In genomic region chr15:78130466-78131294, GRCh38 we compare ENCODE assay signal across 9 cellular contexts. TPM values are rescaled to one million over a fixed set of nuclear protein-coding genes. Genes with fewer than 3 reads are reported as not detected.
A peak's percentile ranks its signal among the peaks of the same experiment; 100 is the strongest.
DNase-seq lines count a peak whose midpoint lies in the region; ATAC-seq, FAIRE-seq and TF ChIP-seq lines count a peak whose summit lies in the region.
"Had no signal": no experiment of that assay in that cellular context is flagged by ENCODE, and none has a peak within 500 bp of the region (broad histone marks: within the 10 kb centered on the region; RNA-seq: fewer than 3 reads in every experiment).

No MANE protein-coding gene starts in this region.

- H3K79me2 ChIP-seq in OCI-LY1 (ENCODE audit: insufficient read depth, low read length) (no peaks in the 10 kb centered on the region), H1 (ENCODE audit: control insufficient read depth in 1 of 2, insufficient read depth in 2 of 2, low read length in 2 of 2) (no peaks in the 10 kb centered on the region)

- H3K56ac ChIP-seq in H1 (replicated peaks; ENCODE audit: insufficient read length, low read depth, low read length), result no peak overlapping the region

- H2BK120ac ChIP-seq in H1 (replicated peaks; ENCODE audit: low read depth, low read length), result no peak overlapping the region

- H3K14ac ChIP-seq in H1 (ENCODE audit: insufficient read length), result no peak overlapping the region

- intact Hi-C loops in Caco-2 (cut with micrococcal nuclease; ENCODE audit: unreplicated experiment), result loop anchor here (1.0 to 5.0 kb wide), 2 partner anchors 65 to 112 kb away; no protein-coding TSS in a partner anchor
- intact Hi-C loops in pancreas (cut with DNase I), result no loop called here

- no peaks in the 10 kb centered on the region for H3K27me3 Mint-ChIP-seq in Caco-2 (ENCODE audit: insufficient read depth, unreplicated experiment)

- H2AFZ ChIP-seq in OCI-LY1 (ENCODE audit: low read length), result no peak overlapping the region
- peak overlapping the region; percentile 25; the same call in 1 of the 2 replicates for H2AFZ ChIP-seq in H1 (ENCODE audit: low read length)

- H3K4me3 ChIP-seq in Caco-2 (ENCODE audit: low read depth, low read length) (no peak overlapping the region), OCI-LY1 (ENCODE audit: low read depth, low read length, poor library complexity, severe bottlenecking) (peak overlapping the region; percentile 75), H1 (ENCODE audit: extremely low read depth in 1 of 4, insufficient read depth in 2 of 4, low read depth in 3 of 4, low read length in 4 of 4) (peak overlapping the region; percentile 44 to 78 (median 56)), pancreas (peak overlapping the region; percentile 56 to 84 (median 76))

- peak overlapping the region; percentile 31 for H4K5ac ChIP-seq in H1 (ENCODE audit: insufficient read length, low read depth, low read length)

- H4K20me1 ChIP-seq in OCI-LY1 (ENCODE audit: insufficient read depth, low read length) (no peaks in the 10 kb centered on the region), H1 (replicated peaks in 1 of 2; ENCODE audit: control insufficient read depth in 1 of 2, insufficient read depth in 2 of 2, low read length in 2 of 2) (no peaks in the 10 kb centered on the region)

- H3K27ac ChIP-seq in OCI-LY1 (ENCODE audit: low read depth, low read length, poor library complexity, severe bottlenecking) (no peak overlapping the region), H1 (ENCODE audit: low read depth, low read length) (no peak overlapping the region), pancreas (peak overlapping the region in 2 of 4 donors; percentile 17 to 67)

- no peaks in the 10 kb centered on the region for H3K27me3 ChIP-seq in Caco-2 (replicated peaks; ENCODE audit: control insufficient read depth, insufficient read depth, low read length)
- H3K27me3 ChIP-seq in OCI-LY1 (ENCODE audit: insufficient read depth, low read length), result no peaks in the 10 kb centered on the region
- H3K27me3 ChIP-seq in H1 (replicated peaks in 1 of 4; ENCODE audit: control insufficient read depth in 3 of 4, extremely low read depth in 1 of 4, insufficient read depth in 3 of 4, low read length in 3 of 4), result no peaks in the 10 kb centered on the region; a peak in 1 of 7 replicates
- H3K27me3 ChIP-seq in pancreas, result no peaks in the 10 kb centered on the region

- peak overlapping the region; percentile 39 for H3K27ac Mint-ChIP-seq in Caco-2 (ENCODE audit: unreplicated experiment)

- no peak for TF ChIP-seq EP300 in H1 (IDR thresholded peaks at IDR 0.05; ENCODE audit: borderline replicate concordance in 1 of 2, low read depth in 2 of 2, low read length in 2 of 2)

- peaks cover 6% of the 10 kb centered on the region for H3K36me3 Mint-ChIP-seq in Caco-2 (ENCODE audit: insufficient read depth, unreplicated experiment)

- H3K23me2 ChIP-seq in H1 (ENCODE audit: low read depth, low read length), result peaks cover 12% of the 10 kb centered on the region

- no peak overlapping the region for H2AK5ac ChIP-seq in H1 (ENCODE audit: low read depth, low read length)

- peak overlapping the region; percentile 20 for H4K91ac ChIP-seq in H1 (replicated peaks; ENCODE audit: insufficient read length, low read length)

- H2BK15ac ChIP-seq in H1 (ENCODE audit: low read length), result no peak overlapping the region

- POLR2A ChIA-PET in Caco-2 (lab: Charles Lee), result no interaction called here
- POLR2A ChIA-PET in H1 (lab: Charles Lee; ENCODE audit: partially characterized antibody), result interaction anchor here (0.8 to 1.7 kb wide), 3 partner anchors 8 to 10 kb away, joined by 3 to 9 read pairs (median 7); no protein-coding TSS in a partner anchor

- peak overlapping the region; percentile 85 for H3K4me2 ChIP-seq in OCI-LY1 (ENCODE audit: low read length)
- H3K4me2 ChIP-seq in H1 (ENCODE audit: insufficient read depth in 1 of 2, low read depth in 2 of 2, low read length in 2 of 2), result peak overlapping the region; percentile 66 to 75

- H4K8ac ChIP-seq in H1 (ENCODE audit: extremely low read depth, insufficient read depth, low read length), result peak overlapping the region; percentile 84

- H3K36me3 ChIP-seq in Caco-2 (ENCODE audit: control insufficient read depth, insufficient read depth, low read length) (no peaks in the 10 kb centered on the region), OCI-LY1 (ENCODE audit: insufficient read depth, low read length) (no peaks in the 10 kb centered on the region), H1 (ENCODE audit: control insufficient read depth in 2 of 4, insufficient read depth in 4 of 4, low read length in 3 of 4) (no peaks in the 10 kb centered on the region), pancreas (no peaks in the 10 kb centered on the region)

- CTCF ChIA-PET in Caco-2 (lab: Charles Lee), result interaction anchor here (0.6 to 2.5 kb wide), 4 partner anchors 65 to 292 kb away, joined by 3 to 16 read pairs (median 4); no protein-coding TSS in a partner anchor
- CTCF ChIA-PET in H1 (lab: Charles Lee; ENCODE audit: partially characterized antibody), result interaction anchor here (0.7 to 6.8 kb wide), 29 partner anchors 8 to 171 kb away, joined by 3 to 64 read pairs (median 4); no protein-coding TSS in a partner anchor

- no peaks in the 10 kb centered on the region for H3F3A ChIP-seq in OCI-LY1 (ENCODE audit: insufficient read depth, low read length)

- peak; percentile 38 for ATAC-seq in GM21515 (IDR thresholded peaks at IDR 0.05; ENCODE audit: unreplicated experiment)
- peak in 2 of 4 donors; percentile 4 to 7 for ATAC-seq in pancreas

- FAIRE-seq in H1 (lab: Jason Lieb, UNC) (no peak), pancreas (lab: Jason Lieb, UNC) (no peak)

- no peak overlapping the region; the same call in 1 of the 2 replicates for H2BK12ac ChIP-seq in H1 (ENCODE audit: low read depth, low read length)

- no peaks in the 10 kb centered on the region for H3K9me2 ChIP-seq in OCI-LY1 (ENCODE audit: low read depth, low read length)

- no peak overlapping the region for H2BK5ac ChIP-seq in H1 (ENCODE audit: low read depth, low read length)

- peak overlapping the region; percentile 70 for H3K4me3 Mint-ChIP-seq in Caco-2 (ENCODE audit: unreplicated experiment)

- H3K79me1 ChIP-seq in H1 (ENCODE audit: low read depth, low read length), result peaks cover 8% of the 10 kb centered on the region

- no peak for TF ChIP-seq POLR2A in H1 (IDR thresholded peaks at IDR 0.05; ENCODE audit: control extremely low read depth in 1 of 2, low read depth in 2 of 2, low read length in 2 of 2)

- H3K9ac ChIP-seq in OCI-LY1 (ENCODE audit: low read length) (no peak overlapping the region), H1 (replicated peaks in 1 of 4; ENCODE audit: extremely low read depth in 1 of 4, low read depth in 3 of 4, low read length in 3 of 4) (peak overlapping the region; percentile 13 to 66 (median 43); a peak in 2 of 7 replicates)

- WGBS in H1 (ENCODE audit: extremely low coverage in 1 of 2, insufficient coverage in 1 of 2, insufficient read length in 1 of 2, insufficient replicate concordance in 2 of 2, low coverage in 1 of 2, low lambda C conversion rate in 2 of 2, missing lambda C conversion rate in 1 of 2), 2 experiments, result 49% methylated on average over 24 of the region's 51 CpGs; no CpG with 5 or more reads in 1 of the 2 experiments
- WGBS in pancreas, 2 donors, result 30 to 42% methylated on average over 34 to 51 of the region's 51 CpGs

- TF ChIP-seq RAD21 in H1 (IDR thresholded peaks at IDR 0.05 in 1 of 2, conservative IDR thresholded peaks at IDR 0.05 in 1 of 2; ENCODE audit: low read depth in 2 of 2, low read length in 2 of 2), result no peak

- peaks cover 9% of the 10 kb centered on the region for H3K4me1 Mint-ChIP-seq in Caco-2 (ENCODE audit: low read depth, unreplicated experiment)

- peak overlapping the region; percentile 32 for H3K4ac ChIP-seq in H1 (replicated peaks; ENCODE audit: insufficient read length, low read depth, low read length)

- BruUV-seq in Caco-2 (replicated peaks; lab: Mats Ljungman, UMichigan), result no TSS peak

- H3K18ac ChIP-seq in H1 (ENCODE audit: extremely low read depth, low read length), result no peak overlapping the region; the same call in 1 of the 2 replicates

- H3K4me1 ChIP-seq in Caco-2 (peaks cover 18% of the 10 kb centered on the region), OCI-LY1 (ENCODE audit: insufficient read depth, low read length, severe bottlenecking) (peaks cover 12% of the 10 kb centered on the region), H1 (replicated peaks in 1 of 4; ENCODE audit: control insufficient read depth in 3 of 4, insufficient read depth in 4 of 4, low read length in 3 of 4) (peaks cover 0 to 21% (median 14%) of the 10 kb centered on the region in 4 experiments; a peak in 6 of 7 replicates), pancreas (peaks cover 0 to 8% (median 0%) of the 10 kb centered on the region in 3 donors)

- DNase-seq in Caco-2 (no peak), H1 (ENCODE audit: low read depth in 1 of 2, low spot score in 2 of 2) (peak in 1 of 2 experiments; percentile 56), pancreas (peak in 1 of 6 donors; percentile 21), HPDE6-E6E7 (ENCODE audit: extremely low spot score) (no peak), NCI-H82 treated with DMSO at 0.1 percent for 48 hours (lab: John Stamatoyannopoulos, UW; ENCODE audit: unreplicated experiment) (no peak)
- DNase-seq in effector CD4-positive, alpha-beta T cell, result no peak

- no peaks in the 10 kb centered on the region for H3K9me3 Mint-ChIP-seq in Caco-2 (ENCODE audit: unreplicated experiment)

- H3K23ac ChIP-seq in H1 (ENCODE audit: insufficient read length), result no peak overlapping the region

- H3K9me3 ChIP-seq in Caco-2, result no peaks in the 10 kb centered on the region
- H3K9me3 ChIP-seq in OCI-LY1 (ENCODE audit: low read length), result no peaks in the 10 kb centered on the region
- H3K9me3 ChIP-seq in H1 (ENCODE audit: insufficient read depth in 2 of 2, low read depth in 1 of 2, low read length in 1 of 2), result no peaks in the 10 kb centered on the region
- no peaks in the 10 kb centered on the region for H3K9me3 ChIP-seq in pancreas

- TF ChIP-seq CTCF in Caco-2 (IDR thresholded peaks at IDR 0.05; ENCODE audit: insufficient read depth in 1 of 2, low read depth in 1 of 2, low read length in 1 of 2, severe bottlenecking in 1 of 2, unreplicated experiment in 1 of 2), result no peak
- TF ChIP-seq CTCF in OCI-LY1 (IDR thresholded peaks at IDR 0.05; ENCODE audit: low read length), result no peak
- no peak for TF ChIP-seq CTCF in H1 (IDR thresholded peaks at IDR 0.05; ENCODE audit: control extremely low read depth in 1 of 3, insufficient read depth in 1 of 3, low read depth in 1 of 3, low read length in 3 of 3)
- no peak for TF ChIP-seq CTCF in pancreas (IDR thresholded peaks at IDR 0.05)

- no peak overlapping the region for H2BK20ac ChIP-seq in H1 (ENCODE audit: low read length)

RNA-seq across cellular contexts. Expression of gene CIB2, which starts 0.6 kb away (rescaled TPM):
- total RNA-seq in Caco-2 (2022) (0.67 and 0.75 TPM in 2 replicates), pancreas (1 to 10 TPM; 2.6 to 5.1 (median 4.4) TPM)
- 45.8 and 46.8 TPM in 2 replicates for total RNA-seq in H1 (2021; fragmentation: NEBNext Ultra II Directional; extraction: Animal tissue kit (Norgen Biotek cat#: 25700))
- polyA plus RNA-seq in H1 (2011; rRNA removed) (41.5 and 52.0 TPM in 2 replicates), pancreas (1 to 10 TPM; 1.5 to 3.3 TPM)
- polyA plus RNA-seq in H1 (2011; cell fraction: cytosol; rRNA removed), result 37.0 TPM
- polyA plus RNA-seq in H1 (2011; cell fraction: nucleus; rRNA removed), result 26.3 TPM
- polyA plus RNA-seq in H1 (2012, experiment 1 of 2), result 42.5 to 59.9 TPM (median 53.2 TPM) in 4 replicates
- polyA plus RNA-seq in H1 (2012, experiment 2 of 2), result 56.5 TPM
- 37.4 TPM for polyA plus RNA-seq in H1 (2013, experiment 1 of 2)
- polyA plus RNA-seq in H1 (2013, experiment 2 of 2), result 34.3 TPM
- 49.1 and 79.1 TPM in 2 replicates for polyA minus RNA-seq in H1 (2011; rRNA and poly(A)+ RNA removed)
- polyA minus RNA-seq in H1 (2011; cell fraction: cytosol; rRNA and poly(A)+ RNA removed), result 16.4 TPM
- polyA minus RNA-seq in H1 (2011; cell fraction: nucleus; rRNA and poly(A)+ RNA removed), result 17.0 TPM

RNA-seq across cellular contexts. Expression of gene IDH3A, which starts 18.5 kb away (rescaled TPM):
- total RNA-seq in Caco-2 (2022) (67.3 and 71.1 TPM in 2 replicates), pancreas (10 to 100 TPM; 18.9 to 32.1 (median 27.5) TPM)
- 36.8 and 41.5 TPM in 2 replicates for total RNA-seq in H1 (2021; fragmentation: NEBNext Ultra II Directional; extraction: Animal tissue kit (Norgen Biotek cat#: 25700))
- polyA plus RNA-seq in H1 (2011; rRNA removed) (15.1 and 23.4 TPM in 2 replicates), pancreas (10 to 100 TPM; 10.2 to 22.4 TPM)
- 27.9 TPM for polyA plus RNA-seq in H1 (2011; cell fraction: cytosol; rRNA removed)
- 8.5 TPM for polyA plus RNA-seq in H1 (2011; cell fraction: nucleus; rRNA removed)
- polyA plus RNA-seq in H1 (2012, experiment 1 of 2), result 23.3 to 41.1 TPM (median 25.3 TPM) in 4 replicates
- 2.6 TPM for polyA plus RNA-seq in H1 (2012, experiment 2 of 2)
- 16.8 TPM for polyA plus RNA-seq in H1 (2013, experiment 1 of 2)
- polyA plus RNA-seq in H1 (2013, experiment 2 of 2), result 15.2 TPM
- polyA minus RNA-seq in H1 (2011; rRNA and poly(A)+ RNA removed), result 24.8 and 45.7 TPM in 2 replicates
- 24.2 TPM for polyA minus RNA-seq in H1 (2011; cell fraction: cytosol; rRNA and poly(A)+ RNA removed)
- 16.6 TPM for polyA minus RNA-seq in H1 (2011; cell fraction: nucleus; rRNA and poly(A)+ RNA removed)

RNA-seq across cellular contexts. Expression of gene SH2D7, which starts 38.3 kb away (rescaled TPM):
- total RNA-seq in Caco-2 (2022) (not detected in 2 replicates), pancreas (1 to 10 TPM in 1 of 6 donors, under 1 TPM in 4, not detected in 1; 0.04 to 1.8 (median 0.14) TPM)
- not detected in 2 replicates for total RNA-seq in H1 (2021; fragmentation: NEBNext Ultra II Directional; extraction: Animal tissue kit (Norgen Biotek cat#: 25700))
- polyA plus RNA-seq in H1 (2011; rRNA removed) (not detected in 2 replicates), pancreas (under 1 TPM; 0.15 to 0.19 TPM)
- not detected for polyA plus RNA-seq in H1 (2011; cell fraction: cytosol; rRNA removed)
- polyA plus RNA-seq in H1 (2011; cell fraction: nucleus; rRNA removed), result not detected
- 0.44 to 0.78 TPM (median 0.58 TPM) in 4 replicates for polyA plus RNA-seq in H1 (2012, experiment 1 of 2)
- 0.54 TPM for polyA plus RNA-seq in H1 (2012, experiment 2 of 2)
- not detected for polyA plus RNA-seq in H1 (2013, experiment 1 of 2)
- not detected for polyA plus RNA-seq in H1 (2013, experiment 2 of 2)
- not detected in 2 replicates for polyA minus RNA-seq in H1 (2011; rRNA and poly(A)+ RNA removed)
- polyA minus RNA-seq in H1 (2011; cell fraction: cytosol; rRNA and poly(A)+ RNA removed), result not detected
- polyA minus RNA-seq in H1 (2011; cell fraction: nucleus; rRNA and poly(A)+ RNA removed), result not detected
- total RNA-seq: M059J had no signal

RNA-seq across cellular contexts. Expression of gene TBC1D2B, which starts 53.2 kb away (rescaled TPM):
- total RNA-seq in Caco-2 (2022) (18.3 and 19.1 TPM in 2 replicates), pancreas (10 to 100 TPM; 16.1 to 35.8 (median 27.0) TPM)
- 15.4 and 19.5 TPM in 2 replicates for total RNA-seq in H1 (2021; fragmentation: NEBNext Ultra II Directional; extraction: Animal tissue kit (Norgen Biotek cat#: 25700))
- polyA plus RNA-seq in H1 (2011; rRNA removed) (11.9 and 13.6 TPM in 2 replicates), pancreas (10 to 100 TPM; 13.4 to 13.8 TPM)
- 15.5 TPM for polyA plus RNA-seq in H1 (2011; cell fraction: cytosol; rRNA removed)
- polyA plus RNA-seq in H1 (2011; cell fraction: nucleus; rRNA removed), result 31.0 TPM
- 9.7 to 12.0 TPM (median 11.3 TPM) in 4 replicates for polyA plus RNA-seq in H1 (2012, experiment 1 of 2)
- polyA plus RNA-seq in H1 (2012, experiment 2 of 2), result 4.8 TPM
- 9.2 TPM for polyA plus RNA-seq in H1 (2013, experiment 1 of 2)
- 9.0 TPM for polyA plus RNA-seq in H1 (2013, experiment 2 of 2)
- polyA minus RNA-seq in H1 (2011; rRNA and poly(A)+ RNA removed), result 17.8 and 17.9 TPM in 2 replicates
- polyA minus RNA-seq in H1 (2011; cell fraction: cytosol; rRNA and poly(A)+ RNA removed), result 10.9 TPM
- polyA minus RNA-seq in H1 (2011; cell fraction: nucleus; rRNA and poly(A)+ RNA removed), result 19.8 TPM
